Comparison of ENCODE assay signal across 1 cellular context in the genomic region with DNA sequence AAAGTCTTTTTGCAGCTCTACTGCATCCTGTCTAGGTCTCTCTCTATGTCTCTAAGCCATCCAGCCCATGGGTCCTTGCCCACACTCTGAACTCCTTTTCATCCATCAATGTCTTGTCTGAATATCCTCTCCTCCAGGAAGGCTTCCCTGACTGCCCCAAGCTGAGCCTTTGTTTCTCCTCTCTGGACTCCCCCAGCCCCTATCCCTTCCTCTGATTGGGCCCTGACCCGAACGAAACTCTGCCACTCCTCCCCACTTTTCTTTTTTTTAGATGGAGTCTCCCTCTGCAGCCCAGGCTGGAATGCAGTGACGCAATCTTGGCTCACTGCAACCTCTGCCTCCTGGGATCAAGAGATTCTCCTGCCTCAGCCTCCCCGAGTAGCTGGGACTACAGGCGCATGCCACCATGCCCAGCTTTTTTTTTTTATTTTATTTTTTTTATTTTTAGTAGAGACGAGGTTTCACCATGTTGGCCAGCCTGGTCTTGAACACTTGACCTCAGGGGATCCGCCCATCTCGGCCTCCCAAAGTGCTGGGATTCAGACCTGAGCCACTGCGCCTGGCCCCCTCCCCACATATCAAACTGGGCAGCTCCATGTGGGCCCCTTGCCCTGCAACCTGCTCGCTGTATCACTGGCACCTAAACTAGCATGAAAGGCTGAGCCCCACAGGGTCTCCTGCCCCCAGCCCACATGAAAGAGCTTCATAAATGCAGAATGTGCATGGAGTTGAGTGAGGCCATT.
A peak's percentile ranks its signal among the peaks of the same experiment; 100 is the strongest.
TF ChIP-seq lines count a peak whose summit lies in the region.

No MANE protein-coding gene starts in this region.

TF ChIP-seq in K562, 482 proteins besides CTCF, POLR2A, EP300 and RAD21:
- peak; percentile 21; the same call in 1 of the 2 replicates for TF ChIP-seq CEBPG (CRISPR knock-in tag; IDR thresholded peaks at IDR 0.05)
- no peak for TF ChIP-seq CEBPG (tag; conservative IDR thresholded peaks at IDR 0.05 in 1 of 2, IDR thresholded peaks at IDR 0.05 in 1 of 2)
- TF ChIP-seq JUNB (CRISPR knock-in tag; conservative IDR thresholded peaks at IDR 0.05): no peak
- TF ChIP-seq, protein P1, sequence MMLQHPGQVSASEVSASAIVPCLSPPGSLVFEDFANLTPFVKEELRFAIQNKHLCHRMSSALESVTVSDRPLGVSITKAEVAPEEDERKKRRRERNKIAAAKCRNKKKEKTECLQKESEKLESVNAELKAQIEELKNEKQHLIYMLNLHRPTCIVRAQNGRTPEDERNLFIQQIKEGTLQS (IDR thresholded peaks at IDR 0.05): peak; percentile 54
- TF ChIP-seq, protein P1 (CRISPR knock-in tag; conservative IDR thresholded peaks at IDR 0.05): no peak
- no peak for TF ChIP-seq PHF21A (IDR thresholded peaks at IDR 0.05; ENCODE audit: borderline replicate concordance, low read depth)
- no peak for TF ChIP-seq PHB (CRISPR knock-in tag; IDR thresholded peaks at IDR 0.05)
- peak; percentile 66 for TF ChIP-seq CEBPB (tag; IDR thresholded peaks at IDR 0.05)
- no peak for TF ChIP-seq HNRNPL (IDR thresholded peaks at IDR 0.05; ENCODE audit: low read depth, low read length)
- peak; percentile 60 for TF ChIP-seq ZFP36 (IDR thresholded peaks at IDR 0.05; ENCODE audit: low read depth, low read length, partially characterized antibody)
- no peak for TF ChIP-seq TEAD2 (tag; IDR thresholded peaks at IDR 0.05)
- TF ChIP-seq RBM17 (IDR thresholded peaks at IDR 0.05; ENCODE audit: borderline replicate concordance, low read depth, low read length): no peak
- no peak for TF ChIP-seq NFYB (IDR thresholded peaks at IDR 0.05; ENCODE audit: extremely low read depth, insufficient read length)
- TF ChIP-seq CBFB (CRISPR knock-in tag; IDR thresholded peaks at IDR 0.05): no peak
TF ChIP-seq in K562: peak in this region for 4.
